9 cellular contexts compared by ENCODE assay signal in genomic region chr1:24191860-24192259, GRCh38. TPM values are rescaled to one million over a fixed set of nuclear protein-coding genes. Genes with fewer than 3 reads are reported as not detected.
DNase-seq lines count a peak whose midpoint lies in the region; ATAC-seq, FAIRE-seq and TF ChIP-seq lines count a peak whose summit lies in the region.
"Had no signal": no experiment of that assay in that cellular context is flagged by ENCODE, and none has a peak within 500 bp of the region (broad histone marks: within the 10 kb centered on the region; RNA-seq: fewer than 3 reads in every experiment).

No MANE protein-coding gene starts in this region.

- TF ChIP-seq CTCF in DOHH2 (IDR thresholded peaks at IDR 0.05; ENCODE audit: low read depth, low read length, poor library complexity, severe bottlenecking) (no peak), keratinocyte (optimal IDR thresholded peaks at IDR 0.05 in 1 of 3, IDR thresholded peaks at IDR 0.05 in 1 of 3, conservative IDR thresholded peaks at IDR 0.05 in 1 of 3; ENCODE audit: extremely low read depth in 1 of 3, insufficient read depth in 2 of 3, low read length in 3 of 3) (no peak), sigmoid colon (IDR thresholded peaks at IDR 0.05) (no peak)

- POLR2A ChIA-PET in activated CD4-positive, alpha-beta memory T cell treated with anti-CD3 and anti-CD28 coated beads, Interleukin-2, amount 10 ng/mL, durations not matched to agents 7 days and 5 days (lab: Charles Lee), result interaction anchor here (0.6 to 4.5 kb wide), 6 partner anchors 12 to 553 kb away, joined by 3 to 25 read pairs (median 4); partner anchors contain the start of gene CLIC4

- H3K79me2 ChIP-seq in DOHH2 (ENCODE audit: control insufficient read depth, low read length), result peaks cover 9% of the 10 kb centered on the region
- no peaks in the 10 kb centered on the region for H3K79me2 ChIP-seq in keratinocyte (ENCODE audit: control insufficient read depth, insufficient read depth, low read length)

- FAIRE-seq in keratinocyte (lab: Jason Lieb, UNC), result peak; percentile 83

- H2AFZ ChIP-seq in keratinocyte (ENCODE audit: control insufficient read depth, low read length), result no peak overlapping the region

- H3K9me1 ChIP-seq in keratinocyte (ENCODE audit: control insufficient read depth, extremely low read depth, insufficient read depth, low read length), result no peaks in the 10 kb centered on the region

- H3K36me3 Mint-ChIP-seq in activated CD4-positive, alpha-beta memory T cell treated with anti-CD3 and anti-CD28 coated beads, Interleukin-2, amount 10 ng/mL, durations not matched to agents 7 days and 5 days (ENCODE audit: low read depth), result peaks cover 13% of the 10 kb centered on the region

- intact Hi-C loops in sigmoid colon (cut with DNase I), result no loop called here
- intact Hi-C loops in right cardiac atrium (cut with DNase I), result no loop called here

- H4K20me1 ChIP-seq in DOHH2 (ENCODE audit: control insufficient read depth, insufficient read depth, low read depth, low read length), result no peaks in the 10 kb centered on the region
- H4K20me1 ChIP-seq in keratinocyte (ENCODE audit: control insufficient read depth, extremely low read depth, insufficient read depth, low read length), result no peaks in the 10 kb centered on the region

- H3K9ac ChIP-seq in keratinocyte (ENCODE audit: control insufficient read depth, extremely low read depth, insufficient read depth, low read length), result no peak overlapping the region

- WGBS in sigmoid colon, 2 donors, result 26 to 61% methylated on average over 5 of the region's 5 CpGs
- 80% methylated on average over 5 of the region's 5 CpGs for WGBS in right cardiac atrium

- H3K27me3 ChIP-seq in DOHH2 (ENCODE audit: control insufficient read depth, low read length), result no peaks in the 10 kb centered on the region
- no peaks in the 10 kb centered on the region for H3K27me3 ChIP-seq in keratinocyte (ENCODE audit: control insufficient read depth, extremely low read depth, insufficient read depth, low read length)
- H3K27me3 ChIP-seq in sigmoid colon, result peaks cover 0 to 48% (median 14%) of the 10 kb centered on the region in 3 donors
- H3K27me3 ChIP-seq in right cardiac atrium (ENCODE audit: control insufficient read depth, insufficient read depth), result no peaks in the 10 kb centered on the region
- H3K27me3 ChIP-seq: right atrium auricular region had no signal

- in situ Hi-C loops in KBM-7 (cut with MboI; ENCODE audit: low pct_unique_long_range_greater_than_20kb, low sequenced_read_pairs), result no loop called here

- DNase-seq in activated CD4-positive, alpha-beta memory T cell treated with anti-CD3 and anti-CD28 coated beads, Interleukin-2, amount 10 ng/mL, durations not matched to agents 7 days and 5 days, result peak; percentile 58
- DNase-seq in keratinocyte (ENCODE audit: low read depth, low spot score) (no peak), sigmoid colon (no peak), right cardiac atrium (no peak), KBM-7 (no peak), NCI-H446 (lab: John Stamatoyannopoulos, UW) (no peak)

- no peak for TF ChIP-seq EP300 in sigmoid colon (IDR thresholded peaks at IDR 0.05)

- H3K36me3 ChIP-seq in DOHH2 (ENCODE audit: control insufficient read depth, low read length) (peaks cover 7% of the 10 kb centered on the region), keratinocyte (ENCODE audit: control insufficient read depth in 2 of 2, extremely low read depth in 1 of 2, insufficient read depth in 2 of 2, low read length in 2 of 2) (no peaks in the 10 kb centered on the region), sigmoid colon (no peaks in the 10 kb centered on the region)
- H3K36me3 ChIP-seq: right atrium auricular region had no signal

- no peaks in the 10 kb centered on the region for H3K9me2 ChIP-seq in DOHH2 (replicated peaks; ENCODE audit: control insufficient read depth, low read length)

- H3K4me1 ChIP-seq in DOHH2 (ENCODE audit: control insufficient read depth, low read length) (peaks cover 67% of the 10 kb centered on the region), keratinocyte (ENCODE audit: control insufficient read depth, extremely low read depth, insufficient read depth, low read length) (peaks cover 41% of the 10 kb centered on the region), sigmoid colon (peaks cover 0 to 12% (median 11%) of the 10 kb centered on the region in 4 donors), right cardiac atrium (ENCODE audit: control insufficient read depth, insufficient read depth, low read length) (no peaks in the 10 kb centered on the region)

- peak; percentile 28 for ATAC-seq in HG03432 (IDR thresholded peaks at IDR 0.05; ENCODE audit: unreplicated experiment)
- ATAC-seq in right cardiac atrium, result no peak

- peaks cover 34% of the 10 kb centered on the region for H3F3A ChIP-seq in DOHH2 (ENCODE audit: control insufficient read depth, insufficient read depth)

- H3K4me3 ChIP-seq in DOHH2 (ENCODE audit: low read length), result peak overlapping the region; percentile 93
- H3K4me3 ChIP-seq in keratinocyte (ENCODE audit: control insufficient read depth in 2 of 3, extremely low read depth in 1 of 3, insufficient read depth in 2 of 3, low read depth in 1 of 3, low read length in 3 of 3), result no peak overlapping the region
- no peak overlapping the region for H3K4me3 ChIP-seq in sigmoid colon
- H3K4me3 ChIP-seq in right cardiac atrium (ENCODE audit: low read length), result no peak overlapping the region
- H3K4me3 ChIP-seq: right atrium auricular region had no signal

- peak overlapping the region; percentile 30 for H3K4me3 Mint-ChIP-seq in activated CD4-positive, alpha-beta memory T cell treated with anti-CD3 and anti-CD28 coated beads, Interleukin-2, amount 10 ng/mL, durations not matched to agents 7 days and 5 days

- peaks cover 3% of the 10 kb centered on the region for H3K9me3 Mint-ChIP-seq in activated CD4-positive, alpha-beta memory T cell treated with anti-CD3 and anti-CD28 coated beads, Interleukin-2, amount 10 ng/mL, durations not matched to agents 7 days and 5 days

- CTCF ChIA-PET in activated CD4-positive, alpha-beta memory T cell treated with anti-CD3 and anti-CD28 coated beads, Interleukin-2, amount 10 ng/mL, durations not matched to agents 7 days and 5 days (lab: Charles Lee), result interaction anchor here (1.2 to 3.5 kb wide), 5 partner anchors 10 to 224 kb away, joined by 3 to 30 read pairs (median 12); partner anchors contain the start of gene NIPAL3

- peak overlapping the region; percentile 94 for H3K27ac Mint-ChIP-seq in activated CD4-positive, alpha-beta memory T cell treated with anti-CD3 and anti-CD28 coated beads, Interleukin-2, amount 10 ng/mL, durations not matched to agents 7 days and 5 days

- dilution Hi-C loops in keratinocyte (cut with MboI; ENCODE audit: extremely low pct_ligation_motif_present, low sequenced_read_pairs), result loop anchor here (10.0 kb wide), 1 partner anchor 203 kb away; no protein-coding TSS in a partner anchor

- TF ChIP-seq POLR2A in sigmoid colon (IDR thresholded peaks at IDR 0.05), result no peak

- peaks cover 1% of the 10 kb centered on the region for H3K27me3 Mint-ChIP-seq in activated CD4-positive, alpha-beta memory T cell treated with anti-CD3 and anti-CD28 coated beads, Interleukin-2, amount 10 ng/mL, durations not matched to agents 7 days and 5 days

- H3K4me2 ChIP-seq in DOHH2 (ENCODE audit: low read length) (peak overlapping the region; percentile 91), keratinocyte (ENCODE audit: control insufficient read depth, extremely low read depth, insufficient read depth, low read depth, low read length) (no peak overlapping the region)

- H3K4me1 Mint-ChIP-seq in activated CD4-positive, alpha-beta memory T cell treated with anti-CD3 and anti-CD28 coated beads, Interleukin-2, amount 10 ng/mL, durations not matched to agents 7 days and 5 days, result peaks cover 74% of the 10 kb centered on the region

- no peaks in the 10 kb centered on the region for H3K9me3 ChIP-seq in DOHH2 (ENCODE audit: control insufficient read depth, insufficient read depth, low read length)
- H3K9me3 ChIP-seq in keratinocyte (ENCODE audit: control insufficient read depth, low read depth, low read length), result no peaks in the 10 kb centered on the region
- no peaks in the 10 kb centered on the region for H3K9me3 ChIP-seq in sigmoid colon
- H3K9me3 ChIP-seq in right cardiac atrium (ENCODE audit: control insufficient read depth, low read length), result no peaks in the 10 kb centered on the region
- H3K9me3 ChIP-seq: right atrium auricular region had no signal

- H3K27ac ChIP-seq in DOHH2 (ENCODE audit: low read depth, low read length) (peak overlapping the region; percentile 99), keratinocyte (ENCODE audit: control insufficient read depth, insufficient read depth, low read length) (peak overlapping the region; percentile 45), sigmoid colon (no peak overlapping the region), right cardiac atrium (ENCODE audit: low read length) (no peak overlapping the region)
- H3K27ac ChIP-seq: right atrium auricular region had no signal

RNA-seq across cellular contexts. Expression of gene IFNLR1, which starts 4.8 kb away (rescaled TPM):
- total RNA-seq in activated CD4-positive, alpha-beta memory T cell treated with anti-CD3 and anti-CD28 coated beads, Interleukin-2, amount 10 ng/mL, durations not matched to agents 7 days and 5 days, result 1 to 10 TPM; 6.0 to 6.1 TPM
- polyA plus RNA-seq in keratinocyte, result 2.8 to 3.9 TPM (median 3.4 TPM) in 3 replicates
- 1.1 TPM for polyA plus RNA-seq in keratinocyte (2011; ENCODE audit: low read depth)
- polyA plus RNA-seq in keratinocyte (2011; cell fraction: cytosol; rRNA removed), result 2.0 and 2.5 TPM in 2 replicates
- 4.8 and 5.6 TPM in 2 replicates for polyA plus RNA-seq in keratinocyte (2011; cell fraction: nucleus; rRNA removed)
- 2.3 and 2.9 TPM in 2 replicates for polyA plus RNA-seq in keratinocyte (2012; ENCODE audit: low replicate concordance)
- 4.8 to 5.5 TPM (median 5.3 TPM) in 3 replicates for polyA minus RNA-seq in keratinocyte
- polyA minus RNA-seq in keratinocyte (2011; cell fraction: cytosol; rRNA and poly(A)+ RNA removed), result 4.2 TPM
- polyA minus RNA-seq in keratinocyte (2011; cell fraction: nucleus; rRNA and poly(A)+ RNA removed), result 3.6 and 4.3 TPM in 2 replicates
- 1 to 10 TPM in 1 of 4 donors, under 1 TPM in 1, not detected in 2; 0.28 to 1.4 TPM for total RNA-seq in sigmoid colon
- 1 to 10 TPM; 4.2 to 8.7 (median 6.7) TPM for polyA plus RNA-seq in sigmoid colon
- total RNA-seq in right cardiac atrium, result 1 to 10 TPM; 3.3 to 6.2 (median 5.9) TPM
- 3.4 TPM for polyA plus RNA-seq in right cardiac atrium

RNA-seq across cellular contexts. Expression of gene IL22RA1, which starts 48.9 kb away (rescaled TPM):
- total RNA-seq in activated CD4-positive, alpha-beta memory T cell treated with anti-CD3 and anti-CD28 coated beads, Interleukin-2, amount 10 ng/mL, durations not matched to agents 7 days and 5 days, result not detected
- polyA plus RNA-seq in keratinocyte (1.7 to 2.1 TPM (median 1.9 TPM) in 3 replicates), sigmoid colon (10 to 100 TPM in 2 of 3 donors, 1 to 10 TPM in 1; 7.2 to 18.5 (median 11.8) TPM), right cardiac atrium (0.29 TPM)
- 5.1 TPM for polyA plus RNA-seq in keratinocyte (2011; ENCODE audit: low read depth)
- 1.1 and 1.4 TPM in 2 replicates for polyA plus RNA-seq in keratinocyte (2011; cell fraction: cytosol; rRNA removed)
- 2.6 and 3.3 TPM in 2 replicates for polyA plus RNA-seq in keratinocyte (2011; cell fraction: nucleus; rRNA removed)
- polyA plus RNA-seq in keratinocyte (2012; ENCODE audit: low replicate concordance), result 2.1 and 10.3 TPM in 2 replicates
- polyA minus RNA-seq in keratinocyte, result 1.4 to 3.5 TPM (median 2.7 TPM) in 3 replicates
- 0.77 TPM for polyA minus RNA-seq in keratinocyte (2011; cell fraction: cytosol; rRNA and poly(A)+ RNA removed)
- polyA minus RNA-seq in keratinocyte (2011; cell fraction: nucleus; rRNA and poly(A)+ RNA removed), result 1.0 and 1.5 TPM in 2 replicates
- total RNA-seq in sigmoid colon (under 1 TPM in 2 of 4 donors, not detected in 2; 0.16 to 0.36 TPM), right cardiac atrium (under 1 TPM; 0.28 to 0.51 (median 0.30) TPM)

Comparison
In these comparisons a context has a peak if more than half of its experiments do, and no peak if none do; other contexts are left out.
1. H3K27ac ChIP-seq: peak in DOHH2 (single experiment) and keratinocyte (single experiment); none in sigmoid colon (0 of 4) and right cardiac atrium (single experiment).